ENCODE assay signal across 2 cellular contexts in the genomic region with DNA sequence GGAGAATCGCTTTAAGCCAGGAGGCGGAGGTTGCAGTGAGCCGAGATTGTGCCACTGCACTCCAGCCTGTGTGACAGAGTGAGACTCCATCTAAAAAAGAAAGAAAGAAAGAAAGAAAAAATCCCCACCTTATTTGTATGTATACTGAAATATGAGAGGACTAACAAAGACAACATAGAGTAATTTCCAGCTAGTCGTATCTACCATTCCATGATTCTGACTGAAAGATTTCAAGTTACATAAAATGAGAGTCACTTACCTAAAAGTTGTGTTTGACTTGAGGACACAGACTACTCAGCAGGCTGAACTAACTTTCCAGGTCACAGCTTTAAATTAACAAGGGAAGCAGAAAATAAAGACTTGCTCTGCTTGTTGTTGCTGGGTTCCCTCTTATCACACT.
TF ChIP-seq lines count a peak whose summit lies in the region.

No MANE protein-coding gene starts in this region.

TF ChIP-seq in GM12878, 131 proteins besides CTCF, POLR2A, EP300 and RAD21 (continued from another document and continues in another):
- TF ChIP-seq, protein P1, sequence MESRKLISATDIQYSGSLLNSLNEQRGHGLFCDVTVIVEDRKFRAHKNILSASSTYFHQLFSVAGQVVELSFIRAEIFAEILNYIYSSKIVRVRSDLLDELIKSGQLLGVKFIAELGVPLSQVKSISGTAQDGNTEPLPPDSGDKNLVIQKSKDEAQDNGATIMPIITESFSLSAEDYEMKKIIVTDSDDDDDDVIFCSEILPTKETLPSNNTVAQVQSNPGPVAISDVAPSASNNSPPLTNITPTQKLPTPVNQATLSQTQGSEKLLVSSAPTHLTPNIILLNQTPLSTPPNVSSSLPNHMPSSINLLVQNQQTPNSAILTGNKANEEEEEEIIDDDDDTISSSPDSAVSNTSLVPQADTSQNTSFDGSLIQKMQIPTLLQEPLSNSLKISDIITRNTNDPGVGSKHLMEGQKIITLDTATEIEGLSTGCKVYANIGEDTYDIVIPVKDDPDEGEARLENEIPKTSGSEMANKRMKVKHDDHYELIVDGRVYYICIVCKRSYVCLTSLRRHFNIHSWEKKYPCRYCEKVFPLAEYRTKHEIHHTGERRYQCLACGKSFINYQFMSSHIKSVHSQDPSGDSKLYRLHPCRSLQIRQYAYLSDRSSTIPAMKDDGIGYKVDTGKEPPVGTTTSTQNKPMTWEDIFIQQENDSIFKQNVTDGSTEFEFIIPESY (IDR thresholded peaks at IDR 0.05), result no peak
- TF ChIP-seq, protein P2, sequence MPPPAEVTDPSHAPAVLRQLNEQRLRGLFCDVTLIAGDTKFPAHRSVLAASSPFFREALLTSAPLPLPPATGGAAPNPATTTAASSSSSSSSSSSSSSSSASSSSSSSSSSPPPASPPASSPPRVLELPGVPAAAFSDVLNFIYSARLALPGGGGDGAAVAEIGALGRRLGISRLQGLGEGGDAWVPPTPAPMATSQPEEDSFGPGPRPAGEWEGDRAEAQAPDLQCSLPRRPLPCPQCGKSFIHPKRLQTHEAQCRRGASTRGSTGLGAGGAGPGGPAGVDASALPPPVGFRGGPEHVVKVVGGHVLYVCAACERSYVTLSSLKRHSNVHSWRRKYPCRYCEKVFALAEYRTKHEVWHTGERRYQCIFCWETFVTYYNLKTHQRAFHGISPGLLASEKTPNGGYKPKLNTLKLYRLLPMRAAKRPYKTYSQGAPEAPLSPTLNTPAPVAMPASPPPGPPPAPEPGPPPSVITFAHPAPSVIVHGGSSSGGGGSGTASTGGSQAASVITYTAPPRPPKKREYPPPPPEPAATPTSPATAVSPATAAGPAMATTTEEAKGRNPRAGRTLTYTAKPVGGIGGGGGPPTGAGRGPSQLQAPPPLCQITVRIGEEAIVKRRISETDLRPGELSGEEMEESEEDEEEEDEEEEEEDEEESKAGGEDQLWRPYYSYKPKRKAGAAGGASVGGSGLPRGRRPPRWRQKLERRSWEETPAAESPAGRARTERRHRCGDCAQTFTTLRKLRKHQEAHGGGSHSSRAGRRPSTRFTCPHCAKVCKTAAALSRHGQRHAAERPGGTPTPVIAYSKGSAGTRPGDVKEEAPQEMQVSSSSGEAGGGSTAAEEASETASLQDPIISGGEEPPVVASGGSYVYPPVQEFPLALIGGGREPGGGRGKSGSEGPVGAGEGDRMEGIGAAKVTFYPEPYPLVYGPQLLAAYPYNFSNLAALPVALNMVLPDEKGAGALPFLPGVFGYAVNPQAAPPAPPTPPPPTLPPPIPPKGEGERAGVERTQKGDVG (CRISPR knock-in tag; IDR thresholded peaks at IDR 0.05), result no peak
- TF ChIP-seq, protein P3, sequence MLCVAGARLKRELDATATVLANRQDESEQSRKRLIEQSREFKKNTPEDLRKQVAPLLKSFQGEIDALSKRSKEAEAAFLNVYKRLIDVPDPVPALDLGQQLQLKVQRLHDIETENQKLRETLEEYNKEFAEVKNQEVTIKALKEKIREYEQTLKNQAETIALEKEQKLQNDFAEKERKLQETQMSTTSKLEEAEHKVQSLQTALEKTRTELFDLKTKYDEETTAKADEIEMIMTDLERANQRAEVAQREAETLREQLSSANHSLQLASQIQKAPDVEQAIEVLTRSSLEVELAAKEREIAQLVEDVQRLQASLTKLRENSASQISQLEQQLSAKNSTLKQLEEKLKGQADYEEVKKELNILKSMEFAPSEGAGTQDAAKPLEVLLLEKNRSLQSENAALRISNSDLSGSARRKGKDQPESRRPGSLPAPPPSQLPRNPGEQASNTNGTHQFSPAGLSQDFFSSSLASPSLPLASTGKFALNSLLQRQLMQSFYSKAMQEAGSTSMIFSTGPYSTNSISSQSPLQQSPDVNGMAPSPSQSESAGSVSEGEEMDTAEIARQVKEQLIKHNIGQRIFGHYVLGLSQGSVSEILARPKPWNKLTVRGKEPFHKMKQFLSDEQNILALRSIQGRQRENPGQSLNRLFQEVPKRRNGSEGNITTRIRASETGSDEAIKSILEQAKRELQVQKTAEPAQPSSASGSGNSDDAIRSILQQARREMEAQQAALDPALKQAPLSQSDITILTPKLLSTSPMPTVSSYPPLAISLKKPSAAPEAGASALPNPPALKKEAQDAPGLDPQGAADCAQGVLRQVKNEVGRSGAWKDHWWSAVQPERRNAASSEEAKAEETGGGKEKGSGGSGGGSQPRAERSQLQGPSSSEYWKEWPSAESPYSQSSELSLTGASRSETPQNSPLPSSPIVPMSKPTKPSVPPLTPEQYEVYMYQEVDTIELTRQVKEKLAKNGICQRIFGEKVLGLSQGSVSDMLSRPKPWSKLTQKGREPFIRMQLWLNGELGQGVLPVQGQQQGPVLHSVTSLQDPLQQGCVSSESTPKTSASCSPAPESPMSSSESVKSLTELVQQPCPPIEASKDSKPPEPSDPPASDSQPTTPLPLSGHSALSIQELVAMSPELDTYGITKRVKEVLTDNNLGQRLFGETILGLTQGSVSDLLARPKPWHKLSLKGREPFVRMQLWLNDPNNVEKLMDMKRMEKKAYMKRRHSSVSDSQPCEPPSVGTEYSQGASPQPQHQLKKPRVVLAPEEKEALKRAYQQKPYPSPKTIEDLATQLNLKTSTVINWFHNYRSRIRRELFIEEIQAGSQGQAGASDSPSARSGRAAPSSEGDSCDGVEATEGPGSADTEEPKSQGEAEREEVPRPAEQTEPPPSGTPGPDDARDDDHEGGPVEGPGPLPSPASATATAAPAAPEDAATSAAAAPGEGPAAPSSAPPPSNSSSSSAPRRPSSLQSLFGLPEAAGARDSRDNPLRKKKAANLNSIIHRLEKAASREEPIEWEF (IDR thresholded peaks at IDR 0.05; ENCODE audit: insufficient replicate concordance, low read depth, low read length), result no peak
- TF ChIP-seq, protein P4, sequence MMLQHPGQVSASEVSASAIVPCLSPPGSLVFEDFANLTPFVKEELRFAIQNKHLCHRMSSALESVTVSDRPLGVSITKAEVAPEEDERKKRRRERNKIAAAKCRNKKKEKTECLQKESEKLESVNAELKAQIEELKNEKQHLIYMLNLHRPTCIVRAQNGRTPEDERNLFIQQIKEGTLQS (IDR thresholded peaks at IDR 0.05; ENCODE audit: borderline replicate concordance, extremely low read depth, low read depth, low read length), result no peak
- TF ChIP-seq ATF7 (IDR thresholded peaks at IDR 0.05; ENCODE audit: low read depth) (no peak), ZNF274 (IDR thresholded peaks at IDR 0.05; ENCODE audit: insufficient read depth, insufficient read length) (no peak), JUND (IDR thresholded peaks at IDR 0.05; ENCODE audit: low read depth, low read length) (no peak), NFYA (IDR thresholded peaks at IDR 0.05; ENCODE audit: borderline replicate concordance, low read depth, low read length) (no peak), NFXL1 (IDR thresholded peaks at IDR 0.05; ENCODE audit: borderline replicate concordance) (no peak), ESRRA (IDR thresholded peaks at IDR 0.05; ENCODE audit: low read length) (no peak)
- TF ChIP-seq, protein P5, sequence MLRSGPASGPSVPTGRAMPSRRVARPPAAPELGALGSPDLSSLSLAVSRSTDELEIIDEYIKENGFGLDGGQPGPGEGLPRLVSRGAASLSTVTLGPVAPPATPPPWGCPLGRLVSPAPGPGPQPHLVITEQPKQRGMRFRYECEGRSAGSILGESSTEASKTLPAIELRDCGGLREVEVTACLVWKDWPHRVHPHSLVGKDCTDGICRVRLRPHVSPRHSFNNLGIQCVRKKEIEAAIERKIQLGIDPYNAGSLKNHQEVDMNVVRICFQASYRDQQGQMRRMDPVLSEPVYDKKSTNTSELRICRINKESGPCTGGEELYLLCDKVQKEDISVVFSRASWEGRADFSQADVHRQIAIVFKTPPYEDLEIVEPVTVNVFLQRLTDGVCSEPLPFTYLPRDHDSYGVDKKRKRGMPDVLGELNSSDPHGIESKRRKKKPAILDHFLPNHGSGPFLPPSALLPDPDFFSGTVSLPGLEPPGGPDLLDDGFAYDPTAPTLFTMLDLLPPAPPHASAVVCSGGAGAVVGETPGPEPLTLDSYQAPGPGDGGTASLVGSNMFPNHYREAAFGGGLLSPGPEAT (IDR thresholded peaks at IDR 0.05; ENCODE audit: low read depth), result no peak

TF ChIP-seq in SK-N-SH treated with all-trans-retinoic acid at 6 μM for 48 hours, 23 proteins besides CTCF, POLR2A, EP300 and RAD21:
- TF ChIP-seq, protein P6, sequence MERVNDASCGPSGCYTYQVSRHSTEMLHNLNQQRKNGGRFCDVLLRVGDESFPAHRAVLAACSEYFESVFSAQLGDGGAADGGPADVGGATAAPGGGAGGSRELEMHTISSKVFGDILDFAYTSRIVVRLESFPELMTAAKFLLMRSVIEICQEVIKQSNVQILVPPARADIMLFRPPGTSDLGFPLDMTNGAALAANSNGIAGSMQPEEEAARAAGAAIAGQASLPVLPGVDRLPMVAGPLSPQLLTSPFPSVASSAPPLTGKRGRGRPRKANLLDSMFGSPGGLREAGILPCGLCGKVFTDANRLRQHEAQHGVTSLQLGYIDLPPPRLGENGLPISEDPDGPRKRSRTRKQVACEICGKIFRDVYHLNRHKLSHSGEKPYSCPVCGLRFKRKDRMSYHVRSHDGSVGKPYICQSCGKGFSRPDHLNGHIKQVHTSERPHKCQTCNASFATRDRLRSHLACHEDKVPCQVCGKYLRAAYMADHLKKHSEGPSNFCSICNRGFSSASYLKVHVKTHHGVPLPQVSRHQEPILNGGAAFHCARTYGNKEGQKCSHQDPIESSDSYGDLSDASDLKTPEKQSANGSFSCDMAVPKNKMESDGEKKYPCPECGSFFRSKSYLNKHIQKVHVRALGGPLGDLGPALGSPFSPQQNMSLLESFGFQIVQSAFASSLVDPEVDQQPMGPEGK (CRISPR knock-in tag; IDR thresholded peaks at IDR 0.05; ENCODE audit: borderline replicate concordance), result no peak
- no peak for TF ChIP-seq SNAI2 (CRISPR knock-in tag; IDR thresholded peaks at IDR 0.05)
- TF ChIP-seq TOX (CRISPR knock-in tag; IDR thresholded peaks at IDR 0.05; ENCODE audit: borderline replicate concordance), result no peak
- TF ChIP-seq, protein P7, sequence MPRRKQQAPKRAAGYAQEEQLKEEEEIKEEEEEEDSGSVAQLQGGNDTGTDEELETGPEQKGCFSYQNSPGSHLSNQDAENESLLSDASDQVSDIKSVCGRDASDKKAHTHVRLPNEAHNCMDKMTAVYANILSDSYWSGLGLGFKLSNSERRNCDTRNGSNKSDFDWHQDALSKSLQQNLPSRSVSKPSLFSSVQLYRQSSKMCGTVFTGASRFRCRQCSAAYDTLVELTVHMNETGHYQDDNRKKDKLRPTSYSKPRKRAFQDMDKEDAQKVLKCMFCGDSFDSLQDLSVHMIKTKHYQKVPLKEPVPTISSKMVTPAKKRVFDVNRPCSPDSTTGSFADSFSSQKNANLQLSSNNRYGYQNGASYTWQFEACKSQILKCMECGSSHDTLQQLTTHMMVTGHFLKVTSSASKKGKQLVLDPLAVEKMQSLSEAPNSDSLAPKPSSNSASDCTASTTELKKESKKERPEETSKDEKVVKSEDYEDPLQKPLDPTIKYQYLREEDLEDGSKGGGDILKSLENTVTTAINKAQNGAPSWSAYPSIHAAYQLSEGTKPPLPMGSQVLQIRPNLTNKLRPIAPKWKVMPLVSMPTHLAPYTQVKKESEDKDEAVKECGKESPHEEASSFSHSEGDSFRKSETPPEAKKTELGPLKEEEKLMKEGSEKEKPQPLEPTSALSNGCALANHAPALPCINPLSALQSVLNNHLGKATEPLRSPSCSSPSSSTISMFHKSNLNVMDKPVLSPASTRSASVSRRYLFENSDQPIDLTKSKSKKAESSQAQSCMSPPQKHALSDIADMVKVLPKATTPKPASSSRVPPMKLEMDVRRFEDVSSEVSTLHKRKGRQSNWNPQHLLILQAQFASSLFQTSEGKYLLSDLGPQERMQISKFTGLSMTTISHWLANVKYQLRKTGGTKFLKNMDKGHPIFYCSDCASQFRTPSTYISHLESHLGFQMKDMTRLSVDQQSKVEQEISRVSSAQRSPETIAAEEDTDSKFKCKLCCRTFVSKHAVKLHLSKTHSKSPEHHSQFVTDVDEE (CRISPR knock-in tag; IDR thresholded peaks at IDR 0.05), result no peak
- TF ChIP-seq ZNF8 (CRISPR knock-in tag; IDR thresholded peaks at IDR 0.05), result no peak
- TF ChIP-seq ZC3H10 (CRISPR knock-in tag; IDR thresholded peaks at IDR 0.05), result no peak
- TF ChIP-seq, protein P8, sequence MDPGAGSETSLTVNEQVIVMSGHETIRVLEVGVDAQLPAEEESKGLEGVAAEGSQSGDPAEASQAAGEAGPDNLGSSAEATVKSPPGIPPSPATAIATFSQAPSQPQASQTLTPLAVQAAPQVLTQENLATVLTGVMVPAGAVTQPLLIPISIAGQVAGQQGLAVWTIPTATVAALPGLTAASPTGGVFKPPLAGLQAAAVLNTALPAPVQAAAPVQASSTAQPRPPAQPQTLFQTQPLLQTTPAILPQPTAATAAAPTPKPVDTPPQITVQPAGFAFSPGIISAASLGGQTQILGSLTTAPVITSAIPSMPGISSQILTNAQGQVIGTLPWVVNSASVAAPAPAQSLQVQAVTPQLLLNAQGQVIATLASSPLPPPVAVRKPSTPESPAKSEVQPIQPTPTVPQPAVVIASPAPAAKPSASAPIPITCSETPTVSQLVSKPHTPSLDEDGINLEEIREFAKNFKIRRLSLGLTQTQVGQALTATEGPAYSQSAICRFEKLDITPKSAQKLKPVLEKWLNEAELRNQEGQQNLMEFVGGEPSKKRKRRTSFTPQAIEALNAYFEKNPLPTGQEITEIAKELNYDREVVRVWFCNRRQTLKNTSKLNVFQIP (CRISPR knock-in tag; IDR thresholded peaks at IDR 0.05; ENCODE audit: borderline replicate concordance, low read depth), result no peak
- no peak for TF ChIP-seq OSR1 (CRISPR knock-in tag; IDR thresholded peaks at IDR 0.05)
- no peak for TF ChIP-seq ISL1 (CRISPR knock-in tag; IDR thresholded peaks at IDR 0.05)
- TF ChIP-seq TCF4 (CRISPR knock-in tag; IDR thresholded peaks at IDR 0.05; ENCODE audit: borderline replicate concordance), result no peak
- no peak for TF ChIP-seq GLIS3 (CRISPR knock-in tag; IDR thresholded peaks at IDR 0.05)
- no peak for TF ChIP-seq PPARA (CRISPR knock-in tag; IDR thresholded peaks at IDR 0.05; ENCODE audit: borderline replicate concordance)
- TF ChIP-seq, protein P9, sequence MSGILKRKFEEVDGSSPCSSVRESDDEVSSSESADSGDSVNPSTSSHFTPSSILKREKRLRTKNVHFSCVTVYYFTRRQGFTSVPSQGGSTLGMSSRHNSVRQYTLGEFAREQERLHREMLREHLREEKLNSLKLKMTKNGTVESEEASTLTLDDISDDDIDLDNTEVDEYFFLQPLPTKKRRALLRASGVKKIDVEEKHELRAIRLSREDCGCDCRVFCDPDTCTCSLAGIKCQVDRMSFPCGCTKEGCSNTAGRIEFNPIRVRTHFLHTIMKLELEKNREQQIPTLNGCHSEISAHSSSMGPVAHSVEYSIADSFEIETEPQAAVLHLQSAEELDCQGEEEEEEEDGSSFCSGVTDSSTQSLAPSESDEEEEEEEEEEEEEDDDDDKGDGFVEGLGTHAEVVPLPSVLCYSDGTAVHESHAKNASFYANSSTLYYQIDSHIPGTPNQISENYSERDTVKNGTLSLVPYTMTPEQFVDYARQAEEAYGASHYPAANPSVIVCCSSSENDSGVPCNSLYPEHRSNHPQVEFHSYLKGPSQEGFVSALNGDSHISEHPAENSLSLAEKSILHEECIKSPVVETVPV (CRISPR knock-in tag; IDR thresholded peaks at IDR 0.05), result no peak
- no peak for TF ChIP-seq ZNF70 (CRISPR knock-in tag; IDR thresholded peaks at IDR 0.05)
